Comparison of ENCODE assay signal across 2 cellular contexts in genomic region chr2:129958736-129959135, GRCh38. TPM values are rescaled to one million over a fixed set of nuclear protein-coding genes. Genes with fewer than 3 reads are reported as not detected.
"Had no signal": no experiment of that assay in that cellular context is flagged by ENCODE, and none has a peak within 500 bp of the region (broad histone marks: within the 10 kb centered on the region; RNA-seq: fewer than 3 reads in every experiment).

No MANE protein-coding gene starts in this region.

RNA-seq across cellular contexts. Expression of gene RAB6C, which starts 20.7 kb away (rescaled TPM):
- polyA plus RNA-seq: GM23248, GM23338 had no signal
